1 cellular context compared by ENCODE assay signal in genomic region chr2:71313-72035, GRCh38.
A peak's percentile ranks its signal among the peaks of the same experiment; 100 is the strongest.
TF ChIP-seq lines count a peak whose summit lies in the region.

No MANE protein-coding gene starts in this region.

TF ChIP-seq in HCT116, 20 proteins besides CTCF, POLR2A, EP300 and RAD21 (continued from another document):
- no peak for TF ChIP-seq SIN3A (IDR thresholded peaks at IDR 0.05; ENCODE audit: low read depth)
- TF ChIP-seq CBX3 (IDR thresholded peaks at IDR 0.05; ENCODE audit: low read depth), result peak; percentile 74; the same call in 1 of the 2 replicates
- no peak for TF ChIP-seq TCF7L2 (IDR thresholded peaks at IDR 0.05; ENCODE audit: borderline replicate concordance, extremely low read depth, insufficient read depth, insufficient read length)
- TF ChIP-seq JUND (IDR thresholded peaks at IDR 0.05), result peak; percentile 85
